34 cellular contexts compared by ENCODE assay signal in genomic region chr4:120163895-120164294, GRCh38.
"Had no signal": no experiment of that assay in that cellular context is flagged by ENCODE, and none has a peak within 500 bp of the region (broad histone marks: within the 10 kb centered on the region; RNA-seq: fewer than 3 reads in every experiment).

No MANE protein-coding gene starts in this region.

- H3K9me3 ChIP-seq: MG63 had no signal

- H3K27ac ChIP-seq: KMS-11 had no signal

- H3K27me3 ChIP-seq: MG63 had no signal

- H3K9ac ChIP-seq: KMS-11 had no signal

- H3K4me3 ChIP-seq: MG63 had no signal

- H3K36me3 ChIP-seq: MG63 had no signal

- H3K4me2 ChIP-seq: KMS-11 had no signal

- DNase-seq: Karpas-422, Kasumi-1, KBM-7, KG1, MG63, MM.1S, MV-4-11, NCI-H1048, NCI-H1092, NCI-H1105, NCI-H1105 treated with DMSO at 0.1 percent for 48 hours, NCI-H1417, NCI-H1417 treated with DMSO at 0.1 percent for 48 hours, NCI-H1436, NCI-H1436 treated with DMSO at 0.1 percent for 48 hours, NCI-H146, NCI-H1694, NCI-H1694 treated with DMSO at 0.1 percent for 48 hours, NCI-H187, NCI-H187 treated with DMSO at 0.1 percent for 48 hours, NCI-H1930, NCI-H2029, NCI-H2029 treated with DMSO at 0.1 percent for 48 hours, NCI-H2081, NCI-H2081 treated with DMSO at 0.1 percent for 48 hours, NCI-H2107, NCI-H2171, NCI-H2171 treated with DMSO at 0.1 percent for 48 hours, NCI-H2227 treated with DMSO at 0.1 percent for 48 hours, NCI-H226, NCI-H345, NCI-H446, NCI-H446 treated with DMSO at 0.1 percent for 48 hours had no signal
